Comparison of ENCODE assay signal across 1 cellular context in genomic region chr17:309361-309888, GRCh38.
A peak's percentile ranks its signal among the peaks of the same experiment; 100 is the strongest.
TF ChIP-seq lines count a peak whose summit lies in the region.

No MANE protein-coding gene starts in this region.

TF ChIP-seq in HepG2, 621 proteins besides CTCF, POLR2A, EP300 and RAD21 (continued from another document):
- 0 out of 2 replicates have a peak, but pooled peaks have one; percentile 20 for TF ChIP-seq ZFP91 (CRISPR knock-in tag; IDR thresholded peaks at IDR 0.05; ENCODE audit: borderline replicate concordance)
- TF ChIP-seq CCAR2 (optimal IDR thresholded peaks at IDR 0.05; ENCODE audit: low read depth, low read length), result no peak
- TF ChIP-seq RXRA (CRISPR knock-in tag; IDR thresholded peaks at IDR 0.05), result no peak
- TF ChIP-seq, protein P1, sequence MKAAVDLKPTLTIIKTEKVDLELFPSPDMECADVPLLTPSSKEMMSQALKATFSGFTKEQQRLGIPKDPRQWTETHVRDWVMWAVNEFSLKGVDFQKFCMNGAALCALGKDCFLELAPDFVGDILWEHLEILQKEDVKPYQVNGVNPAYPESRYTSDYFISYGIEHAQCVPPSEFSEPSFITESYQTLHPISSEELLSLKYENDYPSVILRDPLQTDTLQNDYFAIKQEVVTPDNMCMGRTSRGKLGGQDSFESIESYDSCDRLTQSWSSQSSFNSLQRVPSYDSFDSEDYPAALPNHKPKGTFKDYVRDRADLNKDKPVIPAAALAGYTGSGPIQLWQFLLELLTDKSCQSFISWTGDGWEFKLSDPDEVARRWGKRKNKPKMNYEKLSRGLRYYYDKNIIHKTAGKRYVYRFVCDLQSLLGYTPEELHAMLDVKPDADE (CRISPR knock-in tag; IDR thresholded peaks at IDR 0.05), result no peak
- TF ChIP-seq ZNF33A (CRISPR knock-in tag; IDR thresholded peaks at IDR 0.05; ENCODE audit: borderline replicate concordance), result no peak
- TF ChIP-seq NR2C2 (CRISPR knock-in tag; IDR thresholded peaks at IDR 0.05; ENCODE audit: borderline replicate concordance), result no peak
- TF ChIP-seq XRCC5 (optimal IDR thresholded peaks at IDR 0.05; ENCODE audit: low read length), result peak; percentile 70
- no peak for TF ChIP-seq HMGA1 (CRISPR knock-in tag; conservative IDR thresholded peaks at IDR 0.05)
- TF ChIP-seq GZF1 (CRISPR knock-in tag; IDR thresholded peaks at IDR 0.05), result no peak
- no peak for TF ChIP-seq SIX1 (CRISPR knock-in tag; IDR thresholded peaks at IDR 0.05; ENCODE audit: borderline replicate concordance)
- TF ChIP-seq, protein P2, sequence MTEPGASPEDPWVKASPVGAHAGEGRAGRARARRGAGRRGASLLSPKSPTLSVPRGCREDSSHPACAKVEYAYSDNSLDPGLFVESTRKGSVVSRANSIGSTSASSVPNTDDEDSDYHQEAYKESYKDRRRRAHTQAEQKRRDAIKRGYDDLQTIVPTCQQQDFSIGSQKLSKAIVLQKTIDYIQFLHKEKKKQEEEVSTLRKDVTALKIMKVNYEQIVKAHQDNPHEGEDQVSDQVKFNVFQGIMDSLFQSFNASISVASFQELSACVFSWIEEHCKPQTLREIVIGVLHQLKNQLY (CRISPR knock-in tag; IDR thresholded peaks at IDR 0.05), result no peak
- TF ChIP-seq PHF8 (CRISPR knock-in tag; IDR thresholded peaks at IDR 0.05), result no peak
- TF ChIP-seq ATF1 (CRISPR knock-in tag; IDR thresholded peaks at IDR 0.05), result no peak
- no peak for TF ChIP-seq TBX3 (IDR thresholded peaks at IDR 0.05; ENCODE audit: borderline replicate concordance)
- TF ChIP-seq ZNF160 (CRISPR knock-in tag; IDR thresholded peaks at IDR 0.05), result no peak
- 0 out of 2 replicates have a peak, but pooled peaks have one; percentile 62 for TF ChIP-seq HNRNPL (IDR thresholded peaks at IDR 0.05; ENCODE audit: low read depth, low read length)
- TF ChIP-seq KDM5B (CRISPR knock-in tag; IDR thresholded peaks at IDR 0.05; ENCODE audit: borderline replicate concordance), result no peak
- TF ChIP-seq ZNF564 (CRISPR knock-in tag; IDR thresholded peaks at IDR 0.05), result no peak
- TF ChIP-seq SIN3B (IDR thresholded peaks at IDR 0.05; ENCODE audit: low read length), result no peak
- TF ChIP-seq HDAC6 (IDR thresholded peaks at IDR 0.05; ENCODE audit: low read depth, low read length), result no peak
- TF ChIP-seq NFYB (CRISPR knock-in tag; IDR thresholded peaks at IDR 0.05), result no peak
- no peak for TF ChIP-seq NBN (conservative IDR thresholded peaks at IDR 0.05)
- no peak for TF ChIP-seq ARNT2 (CRISPR knock-in tag; IDR thresholded peaks at IDR 0.05; ENCODE audit: low read depth)
- TF ChIP-seq CEBPZ (IDR thresholded peaks at IDR 0.05; ENCODE audit: low read length), result no peak
- TF ChIP-seq ZNF556 (CRISPR knock-in tag; IDR thresholded peaks at IDR 0.05; ENCODE audit: borderline replicate concordance), result no peak
- TF ChIP-seq ZNF143 (CRISPR knock-in tag; IDR thresholded peaks at IDR 0.05), result no peak
- TF ChIP-seq HNF4A (CRISPR knock-in tag; IDR thresholded peaks at IDR 0.05), result no peak
- TF ChIP-seq ZNF430 (CRISPR knock-in tag; IDR thresholded peaks at IDR 0.05), result no peak
- TF ChIP-seq ZSCAN20 (CRISPR knock-in tag; IDR thresholded peaks at IDR 0.05; ENCODE audit: borderline replicate concordance), result no peak
- no peak for TF ChIP-seq ZNF264 (CRISPR knock-in tag; IDR thresholded peaks at IDR 0.05)
- TF ChIP-seq BRCA1 (CRISPR knock-in tag; IDR thresholded peaks at IDR 0.05), result no peak
- no peak for TF ChIP-seq ZNF230 (CRISPR knock-in tag; IDR thresholded peaks at IDR 0.05)
